In the genomic region with DNA sequence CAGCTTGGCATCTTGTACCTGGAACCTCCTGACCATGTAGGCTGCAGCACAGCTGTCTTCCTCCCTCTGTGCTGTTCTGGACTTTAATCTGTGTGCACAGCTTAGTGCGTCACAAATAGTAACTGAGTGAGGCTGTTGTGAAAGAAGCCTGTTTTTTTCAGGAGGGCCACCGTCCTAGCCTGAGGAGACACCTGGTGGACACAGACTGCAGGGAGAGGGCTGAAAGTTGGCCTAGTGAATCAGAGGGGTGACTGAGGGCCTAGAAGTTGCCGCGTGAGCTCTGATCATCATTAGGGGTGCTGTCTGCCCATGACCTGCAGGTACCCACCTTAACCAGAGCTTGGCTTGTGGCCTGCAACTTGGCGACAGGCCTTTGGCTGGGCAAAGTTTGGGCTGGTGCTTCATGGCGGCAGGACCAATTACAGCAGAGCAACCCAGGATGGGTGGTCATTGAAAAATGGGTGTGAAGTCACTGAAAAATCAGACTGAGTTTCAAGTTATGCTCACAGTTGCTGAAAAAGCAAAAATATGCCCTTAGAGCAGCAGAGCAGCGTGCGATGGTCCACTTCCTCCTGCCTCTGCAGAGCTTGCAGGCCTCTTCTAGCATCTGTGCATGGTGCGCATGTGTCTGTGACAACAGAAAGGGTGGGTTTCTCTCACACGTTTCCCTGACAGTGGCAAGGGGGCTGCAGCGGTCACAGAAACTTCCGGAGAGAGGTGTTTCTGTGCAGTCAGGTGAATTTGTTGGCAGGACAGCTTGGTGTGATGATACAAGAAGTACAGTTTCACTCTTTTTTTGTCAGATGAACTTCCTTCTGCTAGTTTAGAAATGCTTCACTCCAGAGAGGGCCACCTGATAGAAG, we compare ENCODE assay signal across 9 cellular contexts. TPM values are rescaled to one million over a fixed set of nuclear protein-coding genes. Genes with fewer than 3 reads are reported as not detected.
A peak's percentile ranks its signal among the peaks of the same experiment; 100 is the strongest.
DNase-seq lines count a peak whose midpoint lies in the region; ATAC-seq, FAIRE-seq and TF ChIP-seq lines count a peak whose summit lies in the region.
"Had no signal": no experiment of that assay in that cellular context is flagged by ENCODE, and none has a peak within 500 bp of the region (broad histone marks: within the 10 kb centered on the region; RNA-seq: fewer than 3 reads in every experiment).

No MANE protein-coding gene starts in this region.

- 2% methylated on average over 12 of the region's 12 CpGs for WGBS in GM12878 (ENCODE audit: insufficient coverage, insufficient replicate concordance, low lambda C conversion rate, missing lambda C conversion rate)
- 68% methylated on average over 12 of the region's 12 CpGs; no CpG with 5 or more reads in 1 of the 2 donors for WGBS in transverse colon (ENCODE audit: low coverage in 1 of 2), 2 donors

- TF ChIP-seq CTCF in GM12878 (IDR thresholded peaks at IDR 0.05 in 2 of 3, conservative IDR thresholded peaks at IDR 0.05 in 1 of 3; ENCODE audit: control insufficient read depth in 2 of 3, extremely low read depth in 1 of 3, insufficient read depth in 1 of 3, low read depth in 3 of 3, low read length in 3 of 3) = peak in 1 of 3 experiments; percentile 42; a peak in 3 of 6 replicates
- peak in 4 of 5 experiments; percentile 31 to 63 (median 37) for TF ChIP-seq CTCF in transverse colon (IDR thresholded peaks at IDR 0.05)

- no peaks in the 10 kb centered on the region; a peak in 2 of 4 replicates for H3K36me3 ChIP-seq in GM12878 (ENCODE audit: control insufficient read depth in 2 of 2, insufficient read depth in 2 of 2, low read length in 1 of 2)
- no peaks in the 10 kb centered on the region for H3K36me3 ChIP-seq in transverse colon

- peak overlapping the region; percentile 10; the same call in 1 of the 2 replicates for H3K9ac ChIP-seq in GM12878 (ENCODE audit: control insufficient read depth, insufficient read depth, low read length)

- H3K4me3 ChIP-seq in GM12878 = no peak overlapping the region
- no peak overlapping the region for H3K4me3 ChIP-seq in transverse colon

- no peaks in the 10 kb centered on the region for H3K79me2 ChIP-seq in GM12878 (ENCODE audit: control insufficient read depth, insufficient read depth, low read length)

- intact Hi-C loops in GM12878 (cut with micrococcal nuclease; ENCODE audit: unreplicated experiment) (no loop called here), transverse colon (cut with DNase I; ENCODE audit: low total_unique reads) (no loop called here)

- peaks cover 0 to 2% of the 10 kb centered on the region in 2 experiments; a peak in 3 of 4 replicates for H3K27me3 ChIP-seq in GM12878 (replicated peaks in 1 of 2; ENCODE audit: control insufficient read depth in 2 of 2, insufficient read depth in 2 of 2, low read length in 1 of 2)
- H3K27me3 ChIP-seq in transverse colon = peaks cover 25% of the 10 kb centered on the region

- CTCF ChIA-PET in GM12878 (lab: Yijun Ruan, JAX) = interaction anchor here (0.7 to 7.4 kb wide), 15 partner anchors 8 to 350 kb away, joined by 3 to 82 read pairs (median 3); a partner anchor contains a TSS

- no peak for TF ChIP-seq EP300 in GM12878 (IDR thresholded peaks at IDR 0.05; ENCODE audit: borderline replicate concordance in 1 of 2, control insufficient read depth in 1 of 2, low read depth in 2 of 2, low read length in 2 of 2)
- no peak for TF ChIP-seq EP300 in transverse colon (IDR thresholded peaks at IDR 0.05; ENCODE audit: low read depth)

- peak; percentile 75 for FAIRE-seq in GM12878 (lab: Jason Lieb, UNC)

- RAD21 ChIA-PET in GM12878 (lab: Charles Lee; ENCODE audit: unreplicated experiment) = interaction anchor here (0.8 to 2.9 kb wide), 7 partner anchors 10 to 285 kb away, joined by 3 to 9 read pairs (median 4); a partner anchor contains a TSS

- no TSS peak for BruUV-seq in GM12878 (replicated peaks; lab: Mats Ljungman, UMichigan)

- TF ChIP-seq RAD21 in GM12878 (IDR thresholded peaks at IDR 0.05; ENCODE audit: insufficient read depth, low read depth, low read length) = 0 out of 2 replicates have a peak, but pooled peaks have one; percentile 28

- no peak overlapping the region for H2AFZ ChIP-seq in GM12878 (ENCODE audit: control insufficient read depth, low read depth, low read length)

- H3K4me2 ChIP-seq in GM12878 (ENCODE audit: control insufficient read depth, insufficient read depth) = peak overlapping the region; percentile 80

- no peaks in the 10 kb centered on the region for H4K20me1 ChIP-seq in GM12878 (ENCODE audit: control insufficient read depth, insufficient read depth)

- DNase-seq in GM12878 (ENCODE audit: low read depth, low spot score) (peak; percentile 77), transverse colon (peak; percentile 56), nucleus accumbens (lab: John Stamatoyannopoulos, UW) (no peak), EL (no peak)
- DNase-seq: activated T-cell treated with anti-CD3 and anti-CD28 coated beads, Interleukin-2, amount 50 U/mL, for 4 hours had no signal

- SMC1A ChIA-PET in GM12878 (lab: Charles Lee; ENCODE audit: uncharacterized antibody, unreplicated experiment) = interaction anchor here (0.7 to 2.8 kb wide), 10 partner anchors 15 to 349 kb away, joined by 3 to 9 read pairs (median 4); no protein-coding TSS in a partner anchor

- H3K9me3 ChIP-seq in GM12878 (replicated peaks; ENCODE audit: control insufficient read depth, insufficient read depth, low read length) = no peaks in the 10 kb centered on the region
- H3K9me3 ChIP-seq in transverse colon = no peaks in the 10 kb centered on the region

- TF ChIP-seq POLR2A in GM12878 (IDR thresholded peaks at IDR 0.05; ENCODE audit: low read depth, low read length) = peak; percentile 48; the same call in 1 of the 2 replicates
- no peak for TF ChIP-seq POLR2A in transverse colon (IDR thresholded peaks at IDR 0.05)

- peaks cover 37% of the 10 kb centered on the region for H3K4me1 ChIP-seq in GM12878 (ENCODE audit: control insufficient read depth, insufficient read depth, low read length)
- H3K4me1 ChIP-seq in transverse colon = peaks cover 8 to 24% (median 14%) of the 10 kb centered on the region in 4 donors

- in situ Hi-C loops in GM12878 (cut with MboI) = no loop called here
- in situ Hi-C loops in transverse colon (cut with MboI; ENCODE audit: low pct_ligation_motif_present in 1 of 4, low pct_unique_long_range_greater_than_20kb in 1 of 4, low sequenced_read_pairs in 3 of 4) = no loop called here

- POLR2A ChIA-PET in GM12878 (lab: Charles Lee) = no interaction called here

- peak; percentile 70 for ATAC-seq in GM19351 (IDR thresholded peaks at IDR 0.05; ENCODE audit: unreplicated experiment)
- ATAC-seq in HG03039 (IDR thresholded peaks at IDR 0.05; ENCODE audit: unreplicated experiment) = peak; percentile 48
- ATAC-seq in GM12878 = peak; percentile 52
- no peak for ATAC-seq in GM18870 (IDR thresholded peaks at IDR 0.05; ENCODE audit: unreplicated experiment)

- H3K27ac ChIP-seq in GM12878 (ENCODE audit: control insufficient read depth, insufficient read depth) (peak overlapping the region; percentile 69), transverse colon (peak overlapping the region; percentile 15 to 60 (median 40))

TF ChIP-seq in GM12878, 131 proteins besides CTCF, POLR2A, EP300 and RAD21 (continues in another document):
- TF ChIP-seq KDM1A (IDR thresholded peaks at IDR 0.05; ENCODE audit: borderline replicate concordance) (no peak), MYB (IDR thresholded peaks at IDR 0.05; ENCODE audit: borderline replicate concordance, low read depth, low read length) (no peak), JUND (IDR thresholded peaks at IDR 0.05; ENCODE audit: low read depth, low read length) (no peak), EGR1 (IDR thresholded peaks at IDR 0.05; ENCODE audit: borderline replicate concordance in 1 of 2, low read depth in 2 of 2, low read length in 2 of 2) (no peak), RAD51 (IDR thresholded peaks at IDR 0.05) (no peak), FOXM1 (IDR thresholded peaks at IDR 0.05; ENCODE audit: low read depth, low read length) (0 out of 2 replicates have a peak, but pooled peaks have one; percentile 29)

RNA-seq across cellular contexts. Expression of a gene that starts 9.6 kb away (rescaled TPM):
- not detected in 2 replicates for total RNA-seq in GM12878 (2013; cell fraction: nucleolus; rRNA removed)
- 0.05 and 0.11 TPM in 2 replicates for total RNA-seq in GM12878 (2014; rRNA removed)
- 0.04 and 0.05 TPM in 2 replicates for total RNA-seq in GM12878 (2014; rRNA removed; fragmentation: Illumina TruSeq; extraction: Trizol)
- total RNA-seq in GM12878 (2021) = 0.05 and 0.08 TPM in 2 replicates
- polyA plus RNA-seq in GM12878 (2011; ENCODE audit: low read depth) = 0.16 TPM
- not detected in 2 replicates for polyA plus RNA-seq in GM12878 (2011; rRNA removed)
- polyA plus RNA-seq in GM12878 (2011; cell fraction: cytosol; rRNA removed) = 0.01 and 0.02 TPM in 2 replicates
- polyA plus RNA-seq in GM12878 (2011; cell fraction: nucleus; rRNA removed) = 0.03 TPM in 2 replicates
- polyA plus RNA-seq in GM12878 (2012) = 0.13 and 0.16 TPM in 2 replicates
- polyA plus RNA-seq in GM12878 (2014; fragmentation: Illumina TruSeq; extraction: Trizol) = 0.04 and 0.05 TPM in 2 replicates
- polyA plus RNA-seq in GM12878 (2014; fragmentation: Nextera tagmentation; extraction: Ambion mirVana) = under 1 TPM; 0.02 TPM
- 0.04 and 0.06 TPM in 2 replicates for polyA plus RNA-seq in GM12878 (2014; rRNA removed)
- polyA plus RNA-seq in GM12878 (2016; fragmentation: Nextera tagmentation; extraction: Ambion mirVana) = under 1 TPM; 0.04 to 0.08 TPM
- under 0.01 TPM in 1 of 2 replicates, not detected in the other for polyA minus RNA-seq in GM12878 (2011; rRNA and poly(A)+ RNA removed)
- not detected in 2 replicates for polyA minus RNA-seq in GM12878 (2011; cell fraction: cytosol; rRNA and poly(A)+ RNA removed)
- not detected in 2 replicates for polyA minus RNA-seq in GM12878 (2011; cell fraction: nucleus; rRNA and poly(A)+ RNA removed)
- 1 to 10 TPM in 1 of 4 donors, under 1 TPM in 3; 0.20 to 1.1 (median 0.58) TPM for total RNA-seq in transverse colon
- total RNA-seq: LHCN-M2 had no signal

RNA-seq across cellular contexts. Expression of a gene that starts 25.7 kb away (rescaled TPM):
- 22.1 and 26.1 TPM in 2 replicates for total RNA-seq in GM12878 (2013; cell fraction: nucleolus; rRNA removed)
- total RNA-seq in GM12878 (2014; rRNA removed) (5.0 TPM in 2 replicates), GM12878 (2014; rRNA removed; fragmentation: Illumina TruSeq; extraction: Trizol) (3.5 and 3.6 TPM in 2 replicates), GM12878 (2021) (4.8 and 5.3 TPM in 2 replicates), transverse colon (10 to 100 TPM; 29.5 to 44.2 (median 33.1) TPM)
- 1.8 TPM for polyA plus RNA-seq in GM12878 (2011; ENCODE audit: low read depth)
- polyA plus RNA-seq in GM12878 (2011; rRNA removed) (3.5 and 6.2 TPM in 2 replicates), GM12878 (2014; fragmentation: Illumina TruSeq; extraction: Trizol) (3.8 TPM in 2 replicates), GM12878 (2014; fragmentation: Nextera tagmentation; extraction: Ambion mirVana) (under 1 TPM; 0.47 to 0.57 TPM), GM12878 (2014; rRNA removed) (5.0 and 5.6 TPM in 2 replicates), GM12878 (2016; fragmentation: Nextera tagmentation; extraction: Ambion mirVana) (1 to 10 TPM; 4.3 to 7.2 TPM)
- 7.0 and 7.7 TPM in 2 replicates for polyA plus RNA-seq in GM12878 (2011; cell fraction: cytosol; rRNA removed)
- 18.3 and 19.8 TPM in 2 replicates for polyA plus RNA-seq in GM12878 (2011; cell fraction: nucleus; rRNA removed)
- polyA plus RNA-seq in GM12878 (2012) = 6.2 and 7.2 TPM in 2 replicates
- polyA minus RNA-seq in GM12878 (2011; rRNA and poly(A)+ RNA removed) = 4.7 and 10.1 TPM in 2 replicates
- 2.2 and 3.1 TPM in 2 replicates for polyA minus RNA-seq in GM12878 (2011; cell fraction: cytosol; rRNA and poly(A)+ RNA removed)
- polyA minus RNA-seq in GM12878 (2011; cell fraction: nucleus; rRNA and poly(A)+ RNA removed) = 12.8 and 18.7 TPM in 2 replicates

Comparison
In these comparisons a context has a peak if more than half of its experiments do, and no peak if none do; other contexts are left out.
1. DNase-seq: peak in GM12878 (single experiment) and transverse colon (single experiment); none in nucleus accumbens (0 of 56) and EL (single experiment).